Comparison of ENCODE assay signal across 1 cellular context in genomic region chr17:28334176-28334575, GRCh38.
TF ChIP-seq lines count a peak whose summit lies in the region.

No MANE protein-coding gene starts in this region.

TF ChIP-seq in GM12878, 131 proteins besides CTCF, POLR2A, EP300 and RAD21:
- no peak for TF ChIP-seq NFXL1 (IDR thresholded peaks at IDR 0.05; ENCODE audit: borderline replicate concordance)
- TF ChIP-seq MTA2 (IDR thresholded peaks at IDR 0.05; ENCODE audit: low read depth) = no peak
- no peak for TF ChIP-seq TARDBP (IDR thresholded peaks at IDR 0.05; ENCODE audit: borderline replicate concordance)
- TF ChIP-seq IKZF1 (conservative IDR thresholded peaks at IDR 0.05) = no peak
- TF ChIP-seq, protein P1, sequence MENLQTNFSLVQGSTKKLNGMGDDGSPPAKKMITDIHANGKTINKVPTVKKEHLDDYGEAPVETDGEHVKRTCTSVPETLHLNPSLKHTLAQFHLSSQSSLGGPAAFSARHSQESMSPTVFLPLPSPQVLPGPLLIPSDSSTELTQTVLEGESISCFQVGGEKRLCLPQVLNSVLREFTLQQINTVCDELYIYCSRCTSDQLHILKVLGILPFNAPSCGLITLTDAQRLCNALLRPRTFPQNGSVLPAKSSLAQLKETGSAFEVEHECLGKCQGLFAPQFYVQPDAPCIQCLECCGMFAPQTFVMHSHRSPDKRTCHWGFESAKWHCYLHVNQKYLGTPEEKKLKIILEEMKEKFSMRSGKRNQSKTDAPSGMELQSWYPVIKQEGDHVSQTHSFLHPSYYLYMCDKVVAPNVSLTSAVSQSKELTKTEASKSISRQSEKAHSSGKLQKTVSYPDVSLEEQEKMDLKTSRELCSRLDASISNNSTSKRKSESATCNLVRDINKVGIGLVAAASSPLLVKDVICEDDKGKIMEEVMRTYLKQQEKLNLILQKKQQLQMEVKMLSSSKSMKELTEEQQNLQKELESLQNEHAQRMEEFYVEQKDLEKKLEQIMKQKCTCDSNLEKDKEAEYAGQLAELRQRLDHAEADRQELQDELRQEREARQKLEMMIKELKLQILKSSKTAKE (IDR thresholded peaks at IDR 0.05; ENCODE audit: low read depth, poor library complexity, severe bottlenecking) = no peak
- TF ChIP-seq, protein P2, sequence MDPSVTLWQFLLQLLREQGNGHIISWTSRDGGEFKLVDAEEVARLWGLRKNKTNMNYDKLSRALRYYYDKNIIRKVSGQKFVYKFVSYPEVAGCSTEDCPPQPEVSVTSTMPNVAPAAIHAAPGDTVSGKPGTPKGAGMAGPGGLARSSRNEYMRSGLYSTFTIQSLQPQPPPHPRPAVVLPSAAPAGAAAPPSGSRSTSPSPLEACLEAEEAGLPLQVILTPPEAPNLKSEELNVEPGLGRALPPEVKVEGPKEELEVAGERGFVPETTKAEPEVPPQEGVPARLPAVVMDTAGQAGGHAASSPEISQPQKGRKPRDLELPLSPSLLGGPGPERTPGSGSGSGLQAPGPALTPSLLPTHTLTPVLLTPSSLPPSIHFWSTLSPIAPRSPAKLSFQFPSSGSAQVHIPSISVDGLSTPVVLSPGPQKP (IDR thresholded peaks at IDR 0.05; ENCODE audit: low read depth, low read length) = no peak
- TF ChIP-seq, protein P3, sequence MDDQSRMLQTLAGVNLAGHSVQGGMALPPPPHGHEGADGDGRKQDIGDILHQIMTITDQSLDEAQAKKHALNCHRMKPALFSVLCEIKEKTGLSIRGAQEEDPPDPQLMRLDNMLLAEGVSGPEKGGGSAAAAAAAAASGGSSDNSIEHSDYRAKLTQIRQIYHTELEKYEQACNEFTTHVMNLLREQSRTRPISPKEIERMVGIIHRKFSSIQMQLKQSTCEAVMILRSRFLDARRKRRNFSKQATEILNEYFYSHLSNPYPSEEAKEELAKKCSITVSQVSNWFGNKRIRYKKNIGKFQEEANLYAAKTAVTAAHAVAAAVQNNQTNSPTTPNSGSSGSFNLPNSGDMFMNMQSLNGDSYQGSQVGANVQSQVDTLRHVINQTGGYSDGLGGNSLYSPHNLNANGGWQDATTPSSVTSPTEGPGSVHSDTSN (IDR thresholded peaks at IDR 0.05; ENCODE audit: insufficient replicate concordance, low read depth, low read length) = no peak
- no peak for TF ChIP-seq NFYA (IDR thresholded peaks at IDR 0.05; ENCODE audit: borderline replicate concordance, low read depth, low read length)
- TF ChIP-seq CBFB (IDR thresholded peaks at IDR 0.05; ENCODE audit: low read depth) = no peak
- TF ChIP-seq SMAD5 (IDR thresholded peaks at IDR 0.05; ENCODE audit: low read depth) = no peak
